11 cellular contexts compared by ENCODE assay signal in the genomic region with DNA sequence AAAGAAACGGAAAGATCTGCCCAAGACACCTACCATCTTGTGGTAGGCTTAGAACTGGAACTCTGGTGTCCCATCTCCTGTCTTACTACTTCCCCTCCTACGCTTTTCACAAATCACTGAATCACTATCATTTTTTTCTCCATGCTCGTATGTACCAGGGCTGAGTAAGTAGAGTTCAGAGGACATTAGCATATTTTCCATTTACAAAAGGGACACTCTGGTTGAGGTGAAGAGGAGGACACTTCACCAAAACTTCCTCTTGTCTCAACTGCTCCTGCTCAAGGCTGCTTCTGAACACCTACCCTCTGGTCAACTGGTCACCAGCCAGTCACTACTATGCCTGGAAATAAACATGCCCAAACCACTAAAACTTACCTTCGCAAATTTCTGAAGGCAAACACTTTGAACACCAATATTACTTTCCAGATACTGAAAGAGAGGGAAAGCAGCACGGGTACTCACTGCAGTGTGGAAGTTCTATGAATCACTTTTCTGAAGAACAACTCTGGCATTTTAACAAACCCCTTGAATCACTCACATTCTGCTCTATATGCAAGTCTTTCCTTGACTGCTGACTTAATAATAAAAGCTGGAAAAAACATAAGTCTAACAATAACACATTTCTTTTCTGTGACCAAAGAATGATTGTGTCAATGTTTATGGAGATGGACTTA.
DNase-seq lines count a peak whose midpoint lies in the region; ATAC-seq and TF ChIP-seq lines count a peak whose summit lies in the region.
"Had no signal": no experiment of that assay in that cellular context is flagged by ENCODE, and none has a peak within 500 bp of the region (broad histone marks: within the 10 kb centered on the region; RNA-seq: fewer than 3 reads in every experiment).

No MANE protein-coding gene starts in this region.

- H3K4me1 Mint-ChIP-seq in activated CD8-positive, alpha-beta T cell treated with anti-CD3 and anti-CD28 coated beads, Interleukin-2, amount 10 ng/mL, durations not matched to agents 7 days and 5 days (ENCODE audit: low read depth): no peaks in the 10 kb centered on the region

- H3K9me3 ChIP-seq in fibroblast of lung (ENCODE audit: control insufficient read depth, insufficient read depth, low read depth, low read length) (no peaks in the 10 kb centered on the region), upper lobe of left lung (no peaks in the 10 kb centered on the region)
- H3K9me3 ChIP-seq: sigmoid colon had no signal

- H3K27me3 Mint-ChIP-seq in activated CD8-positive, alpha-beta T cell treated with anti-CD3 and anti-CD28 coated beads, Interleukin-2, amount 10 ng/mL, durations not matched to agents 7 days and 5 days (ENCODE audit: low read depth): no peaks in the 10 kb centered on the region

- H3K27ac ChIP-seq in fibroblast of lung (ENCODE audit: insufficient read depth, low read length): no peak overlapping the region
- H3K27ac ChIP-seq in upper lobe of left lung: no peak overlapping the region
- H3K27ac ChIP-seq: C4-2B, sigmoid colon had no signal

- ATAC-seq in activated CD8-positive, alpha-beta T cell treated with anti-CD3 and anti-CD28 coated beads, Interleukin-2, amount 10 ng/mL, durations not matched to agents 7 days and 5 days: no peak
- ATAC-seq in GM19455 (IDR thresholded peaks at IDR 0.05; ENCODE audit: unreplicated experiment) (no peak), upper lobe of left lung (ENCODE audit: low FRiP score in 2 of 2) (no peak), HG03196 (IDR thresholded peaks at IDR 0.05; ENCODE audit: unreplicated experiment) (no peak)

- H3K36me3 ChIP-seq in fibroblast of lung (ENCODE audit: control insufficient read depth, insufficient read depth, low read length): no peaks in the 10 kb centered on the region
- H3K36me3 ChIP-seq in upper lobe of left lung: peaks cover 7 to 77% (median 15%) of the 10 kb centered on the region in 4 donors

- no peak overlapping the region for H3K4me3 Mint-ChIP-seq in activated CD8-positive, alpha-beta T cell treated with anti-CD3 and anti-CD28 coated beads, Interleukin-2, amount 10 ng/mL, durations not matched to agents 7 days and 5 days

- POLR2A ChIA-PET in activated CD8-positive, alpha-beta T cell treated with anti-CD3 and anti-CD28 coated beads, Interleukin-2, amount 10 ng/mL, durations not matched to agents 7 days and 5 days (lab: Charles Lee): no interaction called here

- DNase-seq in stimulated activated CD4-positive, alpha-beta T cell treated with anti-CD3 and anti-CD28 coated beads, Interleukin-15, amount 100 ng/mL, for 24 hours: peak; percentile 53
- no peak for DNase-seq in stimulated activated CD4-positive, alpha-beta T cell treated with anti-CD3 and anti-CD28 coated beads, Interleukin-4, amount 100 ng/mL, for 4 hours
- no peak for DNase-seq in activated CD8-positive, alpha-beta T cell treated with anti-CD3 and anti-CD28 coated beads, Interleukin-2, amount 10 ng/mL, durations not matched to agents 7 days and 5 days
- DNase-seq in fibroblast of lung (ENCODE audit: low read depth in 2 of 2) (peak; percentile 64 to 85), superior temporal gyrus (ENCODE audit: extremely low spot score) (peak; percentile 47), upper lobe of left lung (no peak)
- DNase-seq: NCI-H1694 treated with DMSO at 0.1 percent for 48 hours, sigmoid colon had no signal

- H3K36me3 Mint-ChIP-seq in activated CD8-positive, alpha-beta T cell treated with anti-CD3 and anti-CD28 coated beads, Interleukin-2, amount 10 ng/mL, durations not matched to agents 7 days and 5 days (ENCODE audit: low read depth): peaks cover 29% of the 10 kb centered on the region

- H3K27ac Mint-ChIP-seq in activated CD8-positive, alpha-beta T cell treated with anti-CD3 and anti-CD28 coated beads, Interleukin-2, amount 10 ng/mL, durations not matched to agents 7 days and 5 days: peak overlapping the region; percentile 11

- H3K27me3 ChIP-seq in fibroblast of lung (ENCODE audit: control insufficient read depth, insufficient read depth, low read length) (no peaks in the 10 kb centered on the region), upper lobe of left lung (no peaks in the 10 kb centered on the region)
- H3K27me3 ChIP-seq: sigmoid colon had no signal

- H3K9ac ChIP-seq in fibroblast of lung (ENCODE audit: insufficient read depth, low read length): no peak overlapping the region

- CTCF ChIA-PET in activated CD8-positive, alpha-beta T cell treated with anti-CD3 and anti-CD28 coated beads, Interleukin-2, amount 10 ng/mL, durations not matched to agents 7 days and 5 days (lab: Charles Lee): no interaction called here

- no peaks in the 10 kb centered on the region for H3K79me2 ChIP-seq in fibroblast of lung (ENCODE audit: control insufficient read depth, insufficient read depth, low read length)

- TF ChIP-seq POLR2A in upper lobe of left lung (IDR thresholded peaks at IDR 0.05): no peak

- H2AFZ ChIP-seq in fibroblast of lung (ENCODE audit: low read length): no peak overlapping the region

- TF ChIP-seq CTCF in fibroblast of lung (conservative IDR thresholded peaks at IDR 0.05 in 1 of 2, IDR thresholded peaks at IDR 0.05 in 1 of 2; ENCODE audit: low read depth in 1 of 2, low read length in 2 of 2) (no peak), upper lobe of left lung (IDR thresholded peaks at IDR 0.05) (no peak)

- H3K4me2 ChIP-seq in fibroblast of lung (ENCODE audit: extremely low read depth, insufficient read depth, low read length): no peak overlapping the region

- no peaks in the 10 kb centered on the region for H4K20me1 ChIP-seq in fibroblast of lung (ENCODE audit: control insufficient read depth, extremely low read depth, insufficient read depth, low read length)

- H3K4me3 ChIP-seq in fibroblast of lung (replicated peaks in 1 of 4; ENCODE audit: control extremely low read depth in 1 of 4, insufficient read depth in 1 of 4, low read depth in 3 of 4, low read length in 4 of 4) (no peak overlapping the region), upper lobe of left lung (no peak overlapping the region)
- H3K4me3 ChIP-seq: sigmoid colon had no signal

- H3K9me3 Mint-ChIP-seq in activated CD8-positive, alpha-beta T cell treated with anti-CD3 and anti-CD28 coated beads, Interleukin-2, amount 10 ng/mL, durations not matched to agents 7 days and 5 days (ENCODE audit: insufficient read depth): no peaks in the 10 kb centered on the region

- TF ChIP-seq EP300 in upper lobe of left lung (IDR thresholded peaks at IDR 0.05): no peak

- 86 to 92% methylated on average over 5 of the region's 5 CpGs for WGBS in upper lobe of left lung, 2 donors

- H3K4me1 ChIP-seq in fibroblast of lung (ENCODE audit: control insufficient read depth, extremely low read depth, insufficient read depth, low read length): peaks cover 4% of the 10 kb centered on the region
- H3K4me1 ChIP-seq in upper lobe of left lung: peaks cover 0 to 4% (median 0%) of the 10 kb centered on the region in 4 donors
- H3K4me1 ChIP-seq: sigmoid colon had no signal

Comparison
In these comparisons a context has a peak if more than half of its experiments do, and no peak if none do; other contexts are left out.
1. DNase-seq: peak in stimulated activated CD4-positive, alpha-beta T cell treated with anti-CD3 and anti-CD28 coated beads, Interleukin-15, amount 100 ng/mL, for 24 hours (single experiment), fibroblast of lung (2 of 2) and superior temporal gyrus (single experiment); none in stimulated activated CD4-positive, alpha-beta T cell treated with anti-CD3 and anti-CD28 coated beads, Interleukin-4, amount 100 ng/mL, for 4 hours (0 of 2), activated CD8-positive, alpha-beta T cell treated with anti-CD3 and anti-CD28 coated beads, Interleukin-2, amount 10 ng/mL, durations not matched to agents 7 days and 5 days (single experiment) and upper lobe of left lung (0 of 2).